ENCODE assay signal across 1 cellular context in genomic region chr9:130973686-130974281, GRCh38.
TF ChIP-seq lines count a peak whose summit lies in the region.

No MANE protein-coding gene starts in this region.

TF ChIP-seq in K562, 482 proteins besides CTCF, POLR2A, EP300 and RAD21:
- TF ChIP-seq HDGF (IDR thresholded peaks at IDR 0.05) (no peak), CCNT2 (IDR thresholded peaks at IDR 0.05; ENCODE audit: borderline replicate concordance, extremely low read depth, insufficient read length, low read depth, low read length) (no peak), PHTF2 (CRISPR knock-in tag; IDR thresholded peaks at IDR 0.05) (no peak), ZNF79 (CRISPR knock-in tag; IDR thresholded peaks at IDR 0.05; ENCODE audit: low read depth) (no peak), HMGXB4 (CRISPR knock-in tag; IDR thresholded peaks at IDR 0.05) (no peak), CBFB (CRISPR knock-in tag; IDR thresholded peaks at IDR 0.05) (no peak), BRF2 (IDR thresholded peaks at IDR 0.05; ENCODE audit: borderline replicate concordance, insufficient read depth, insufficient read length) (no peak), CHD4 (IDR thresholded peaks at IDR 0.05; ENCODE audit: insufficient read depth, insufficient replicate concordance, low read depth, low read length, poor library complexity, severe bottlenecking) (no peak), MEF2A (IDR thresholded peaks at IDR 0.05; ENCODE audit: control insufficient read depth, low read depth, low read length) (no peak), ZBTB5 (IDR thresholded peaks at IDR 0.05) (no peak), KDM2B (CRISPR knock-in tag; IDR thresholded peaks at IDR 0.05) (no peak), TRIM28 (IDR thresholded peaks at IDR 0.05) (no peak), TGIF2 (CRISPR knock-in tag; IDR thresholded peaks at IDR 0.05) (no peak), RFX1 (IDR thresholded peaks at IDR 0.05) (no peak), ARID4B (CRISPR knock-in tag; IDR thresholded peaks at IDR 0.05) (no peak), IRF1 (CRISPR knock-in tag; IDR thresholded peaks at IDR 0.05; ENCODE audit: borderline replicate concordance) (no peak), NR1H2 (CRISPR knock-in tag; IDR thresholded peaks at IDR 0.05) (no peak)
